32 cellular contexts compared by ENCODE assay signal in genomic region chr5:170629566-170630175, GRCh38.
"Had no signal": no experiment of that assay in that cellular context is flagged by ENCODE, and none has a peak within 500 bp of the region (broad histone marks: within the 10 kb centered on the region; RNA-seq: fewer than 3 reads in every experiment).

No MANE protein-coding gene starts in this region.

- H3K9me3 ChIP-seq: ascending aorta, breast epithelium, esophagus squamous epithelium, gastroesophageal sphincter had no signal

- H3K27ac ChIP-seq: ascending aorta, breast epithelium, cardiac muscle cell, epithelial cell of prostate, esophagus squamous epithelium, gastroesophageal sphincter, WERI-Rb-1 had no signal

- H3K27me3 ChIP-seq: ascending aorta, breast epithelium had no signal

- H3K4me3 Mint-ChIP-seq: activated B cell treated with CpG ODN at 0.5 μM for 24 hours; activated CD8-positive, alpha-beta T cell treated with anti-CD3 and anti-CD28 coated beads for 36 hours; activated naive CD4-positive, alpha-beta T cell treated with anti-CD3 and anti-CD28 coated beads, Interleukin-2, amount 10 ng/mL, durations not matched to agents 7 days and 5 days; activated naive CD8-positive, alpha-beta T cell treated with anti-CD3 and anti-CD28 coated beads, Interleukin-2, amount 10 ng/mL, durations not matched to agents 7 days and 5 days; activated T-cell treated with anti-CD3 and anti-CD28 coated beads, Interleukin-2, amount 50 U/mL, for 4 hours; activated T-helper 17 cell treated with anti-CD3 and anti-CD28 coated beads, Interleukin-2, amount 50 U/mL, for 72 hours; brain; central memory CD8-positive, alpha-beta T cell; effector memory CD8-positive, alpha-beta T cell; T-helper 2 cell treated with Interferon-gamma antibody and Interleukin-4, amounts not matched to agents 5 μg/mL and 100 μg/mL, for 36 hours had no signal

- H3K36me3 ChIP-seq: ascending aorta, breast epithelium, cardiac muscle cell, esophagus squamous epithelium, gastroesophageal sphincter, WERI-Rb-1 had no signal

- H3K27ac Mint-ChIP-seq: activated B cell treated with CpG ODN at 0.5 μM for 24 hours; activated CD8-positive, alpha-beta T cell treated with anti-CD3 and anti-CD28 coated beads for 36 hours; activated naive CD4-positive, alpha-beta T cell treated with anti-CD3 and anti-CD28 coated beads, Interleukin-2, amount 10 ng/mL, durations not matched to agents 7 days and 5 days; activated naive CD4-positive, alpha-beta T cell treated with anti-CD3 and anti-CD28 coated beads, Interleukin-2, amount 50 U/mL, for 72 hours; activated naive CD8-positive, alpha-beta T cell treated with anti-CD3 and anti-CD28 coated beads, Interleukin-2, amount 10 ng/mL, durations not matched to agents 7 days and 5 days; activated T-helper 17 cell treated with anti-CD3 and anti-CD28 coated beads, Interleukin-2, amount 50 U/mL, for 72 hours; effector memory CD8-positive, alpha-beta T cell; T-helper 17 cell; T-helper 2 cell treated with Interferon-gamma antibody and Interleukin-4, amounts not matched to agents 5 μg/mL and 100 μg/mL, for 36 hours had no signal

- H3K4me3 ChIP-seq: ascending aorta, breast epithelium, cardiac muscle cell, esophagus squamous epithelium, gastroesophageal sphincter had no signal

- DNase-seq: activated B cell treated with CpG ODN at 0.5 μM for 24 hours; activated CD4-positive, alpha-beta T cell treated with anti-CD3 and anti-CD28 coated beads for 48 hours; activated CD4-positive, alpha-beta T cell treated with anti-CD3 and anti-CD28 coated beads, Interleukin-2, amount 50 U/mL, for 1 hour; activated CD4-positive, alpha-beta T cell treated with anti-CD3 and anti-CD28 coated beads, Interleukin-2, amount 50 U/mL, for 48 hours; activated CD8-positive, alpha-beta memory T cell treated with anti-CD3 and anti-CD28 coated beads for 24 hours; activated CD8-positive, alpha-beta T cell treated with anti-CD3 and anti-CD28 coated beads for 36 hours; activated gamma-delta T cell; activated naive CD4-positive, alpha-beta T cell; activated naive CD4-positive, alpha-beta T cell treated with anti-CD3 and anti-CD28 coated beads, Interleukin-2, amount 10 ng/mL, durations not matched to agents 7 days and 5 days; activated naive CD8-positive, alpha-beta T cell treated with anti-CD3 and anti-CD28 coated beads, Interleukin-2, amount 10 ng/mL, durations not matched to agents 7 days and 5 days; activated T-cell treated with anti-CD3 and anti-CD28 coated beads, Interleukin-2, amount 50 U/mL, for 4 hours; cortex of kidney; dermis blood vessel endothelial cell; effector CD4-positive, alpha-beta T cell; effector memory CD8-positive, alpha-beta T cell; esophagus squamous epithelium; foreskin melanocyte; T-helper 1 cell; T-helper 17 cell; T1000; WERI-Rb-1 had no signal

- H3K36me3 Mint-ChIP-seq: activated naive CD4-positive, alpha-beta T cell treated with anti-CD3 and anti-CD28 coated beads, Interleukin-2, amount 10 ng/mL, durations not matched to agents 7 days and 5 days; activated naive CD4-positive, alpha-beta T cell treated with anti-CD3 and anti-CD28 coated beads, Interleukin-2, amount 50 U/mL, for 72 hours; activated naive CD8-positive, alpha-beta T cell treated with anti-CD3 and anti-CD28 coated beads, Interleukin-2, amount 10 ng/mL, durations not matched to agents 7 days and 5 days; brain had no signal

- ATAC-seq: activated CD4-positive, CD25-positive, alpha-beta regulatory T cell treated with anti-CD3 and anti-CD28 coated beads, Interleukin-2, amount 50 U/mL, for 24 hours; activated CD8-positive, alpha-beta T cell treated with anti-CD3 and anti-CD28 coated beads for 36 hours; activated naive CD4-positive, alpha-beta T cell treated with anti-CD3 and anti-CD28 coated beads, Interleukin-2, amount 50 U/mL, for 72 hours; activated T-cell treated with anti-CD3 and anti-CD28 coated beads, Interleukin-2, amount 50 U/mL, for 4 hours; activated T-helper 17 cell treated with anti-CD3 and anti-CD28 coated beads, Interleukin-2, amount 50 U/mL, for 72 hours; effector memory CD8-positive, alpha-beta T cell; gastroesophageal sphincter; T-helper 17 cell had no signal

- H3K9me3 Mint-ChIP-seq: activated B cell treated with CpG ODN at 0.5 μM for 24 hours; activated CD8-positive, alpha-beta T cell treated with anti-CD3 and anti-CD28 coated beads for 36 hours; activated naive CD4-positive, alpha-beta T cell treated with anti-CD3 and anti-CD28 coated beads, Interleukin-2, amount 10 ng/mL, durations not matched to agents 7 days and 5 days; activated naive CD4-positive, alpha-beta T cell treated with anti-CD3 and anti-CD28 coated beads, Interleukin-2, amount 50 U/mL, for 72 hours; activated naive CD8-positive, alpha-beta T cell treated with anti-CD3 and anti-CD28 coated beads, Interleukin-2, amount 10 ng/mL, durations not matched to agents 7 days and 5 days; activated T-cell treated with anti-CD3 and anti-CD28 coated beads, Interleukin-2, amount 50 U/mL, for 4 hours; activated T-helper 17 cell treated with anti-CD3 and anti-CD28 coated beads, Interleukin-2, amount 50 U/mL, for 72 hours; central memory CD8-positive, alpha-beta T cell; effector memory CD8-positive, alpha-beta T cell; T-helper 2 cell treated with Interferon-gamma antibody and Interleukin-4, amounts not matched to agents 5 μg/mL and 100 μg/mL, for 36 hours had no signal
